17 cellular contexts compared by ENCODE assay signal in the genomic region with DNA sequence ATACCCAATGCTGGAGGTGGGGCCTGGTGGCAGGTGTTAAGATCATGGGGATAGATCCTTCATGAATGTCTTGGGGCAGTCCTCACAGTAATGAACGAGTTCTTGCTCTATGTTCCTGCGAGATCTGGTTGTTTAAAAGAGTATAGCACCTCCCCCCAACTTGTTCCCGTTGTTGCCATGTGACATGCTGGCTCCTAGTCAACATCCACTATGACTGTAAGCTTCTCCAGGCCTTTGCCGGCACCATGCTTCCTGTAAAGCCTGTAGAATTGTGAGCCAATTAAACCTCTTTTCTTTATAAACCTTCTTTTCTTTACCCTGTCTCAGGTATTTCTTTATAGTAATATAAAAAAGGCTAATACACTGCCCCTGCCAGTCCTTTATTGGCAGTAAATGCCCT. TPM values are rescaled to one million over a fixed set of nuclear protein-coding genes. Genes with fewer than 3 reads are reported as not detected.
DNase-seq lines count a peak whose midpoint lies in the region; ATAC-seq and TF ChIP-seq lines count a peak whose summit lies in the region.
"Had no signal": no experiment of that assay in that cellular context is flagged by ENCODE, and none has a peak within 500 bp of the region (broad histone marks: within the 10 kb centered on the region; RNA-seq: fewer than 3 reads in every experiment).

No MANE protein-coding gene starts in this region.

- H3K36me3 Mint-ChIP-seq in WTC11: peaks cover 19% of the 10 kb centered on the region

- TF ChIP-seq EP300 in esophagus muscularis mucosa (IDR thresholded peaks at IDR 0.05): no peak

- DNase-seq in WTC11 (ENCODE audit: low spot score) (no peak), esophagus muscularis mucosa (ENCODE audit: extremely low spot score) (no peak), left lung (peak in 1 of 2 donors; percentile 3), NOMO-1 treated with DMSO at 0.1 percent for 48 hours (lab: John Stamatoyannopoulos, UW; ENCODE audit: unreplicated experiment) (no peak)
- no peak for DNase-seq in activated T-cell treated with anti-CD3 and anti-CD28 coated beads, Interleukin-2, amount 50 U/mL, for 1 hour
- DNase-seq: activated CD4-positive, alpha-beta T cell treated with anti-CD3 and anti-CD28 coated beads for 48 hours; activated T-cell treated with anti-CD3 and anti-CD28 coated beads for 4 hours; endodermal cell; KG1; kidney; NCI-H1105 treated with DMSO at 0.1 percent for 48 hours; NCI-H226 had no signal

- peak overlapping the region in 1 of 3 donors; percentile 57 for H3K9ac ChIP-seq in skeletal muscle tissue (ENCODE audit: low read depth in 1 of 3, low read length in 3 of 3)
- H3K9ac ChIP-seq: parathyroid adenoma had no signal

- H3K36me3 ChIP-seq in esophagus muscularis mucosa (peaks cover 5 to 21% (median 19%) of the 10 kb centered on the region in 4 donors), left lung (peaks cover 0 to 21% of the 10 kb centered on the region in 2 donors), skeletal muscle tissue (ENCODE audit: control insufficient read depth in 3 of 3, insufficient read depth in 3 of 3, low read length in 3 of 3) (peaks cover 5 to 14% (median 10%) of the 10 kb centered on the region in 3 donors)

- POLR2A ChIA-PET in WTC11 (lab: Charles Lee): no interaction called here

- CTCF ChIA-PET in WTC11 (lab: Charles Lee): interaction anchor here (1.7 kb wide), 1 partner anchor 43 kb away, joined by 10 read pairs; no protein-coding TSS in a partner anchor

- WGBS in esophagus muscularis mucosa: 14% methylated on average over 4 of the region's 4 CpGs

- ATAC-seq in WTC11 (no peak), left lung (peak; percentile 61), GM18519 (IDR thresholded peaks at IDR 0.05; ENCODE audit: low FRiP score, unreplicated experiment) (no peak), HG03439 (IDR thresholded peaks at IDR 0.05; ENCODE audit: unreplicated experiment) (no peak)
- ATAC-seq: activated naive CD4-positive, alpha-beta T cell treated with anti-CD3 and anti-CD28 coated beads, Interleukin-2, amount 50 U/mL, for 72 hours had no signal

- H3K9me3 ChIP-seq in esophagus muscularis mucosa (no peaks in the 10 kb centered on the region), left lung (no peaks in the 10 kb centered on the region), skeletal muscle tissue (ENCODE audit: control insufficient read depth in 3 of 3, low read length in 3 of 3) (no peaks in the 10 kb centered on the region)

- intact Hi-C loops in esophagus muscularis mucosa (cut with DNase I) (no loop called here), left lung (cut with DNase I) (no loop called here)

- H3K4me3 Mint-ChIP-seq in WTC11: no peak overlapping the region
- H3K4me3 Mint-ChIP-seq: endodermal cell had no signal

- H3K27me3 ChIP-seq in esophagus muscularis mucosa (no peaks in the 10 kb centered on the region), left lung (no peaks in the 10 kb centered on the region), skeletal muscle tissue (ENCODE audit: control insufficient read depth in 3 of 3, insufficient read depth in 3 of 3, low read length in 3 of 3) (no peaks in the 10 kb centered on the region)

- peaks cover 18 to 24% (median 23%) of the 10 kb centered on the region in 4 donors for H3K4me1 ChIP-seq in esophagus muscularis mucosa
- H3K4me1 ChIP-seq in left lung: peaks cover 8 to 17% of the 10 kb centered on the region in 2 donors
- H3K4me1 ChIP-seq in skeletal muscle tissue (ENCODE audit: control insufficient read depth in 3 of 3, insufficient read depth in 3 of 3, low read length in 3 of 3): peaks cover 23 to 27% (median 27%) of the 10 kb centered on the region in 3 donors

- H3K27me3 Mint-ChIP-seq in WTC11 (ENCODE audit: low read depth): no peaks in the 10 kb centered on the region

- TF ChIP-seq POLR2A in esophagus muscularis mucosa (IDR thresholded peaks at IDR 0.05; ENCODE audit: low read depth): no peak

- no peak overlapping the region for H3K4me3 ChIP-seq in esophagus muscularis mucosa
- no peak overlapping the region for H3K4me3 ChIP-seq in left lung
- H3K4me3 ChIP-seq in skeletal muscle tissue (ENCODE audit: low read length in 3 of 3): peak overlapping the region in 1 of 3 donors; percentile 40

- peaks cover 4% of the 10 kb centered on the region; the same call in 1 of the 2 replicates for H3K9me3 Mint-ChIP-seq in WTC11
- H3K9me3 Mint-ChIP-seq: activated naive CD4-positive, alpha-beta T cell treated with anti-CD3 and anti-CD28 coated beads, Interleukin-2, amount 50 U/mL, for 72 hours had no signal

- H3K27ac Mint-ChIP-seq in WTC11: peak overlapping the region; percentile 65; the same call in 1 of the 2 replicates

- H3K27ac ChIP-seq in esophagus muscularis mucosa (replicated peaks in 1 of 4) (peak overlapping the region; percentile 36 to 71 (median 40)), left lung (peak overlapping the region in 1 of 2 donors; percentile 37), skeletal muscle tissue (ENCODE audit: low read depth, low read length) (peak overlapping the region; percentile 49)
- H3K27ac ChIP-seq: parathyroid adenoma had no signal

- TF ChIP-seq CTCF in WTC11 (IDR thresholded peaks at IDR 0.05) (no peak), esophagus muscularis mucosa (IDR thresholded peaks at IDR 0.05) (no peak), left lung (IDR thresholded peaks at IDR 0.05) (no peak)

- no peaks in the 10 kb centered on the region for H3K4me1 Mint-ChIP-seq in WTC11

TF ChIP-seq in WTC11, 78 proteins besides CTCF, POLR2A, EP300 and RAD21 (continues in another document):
- TF ChIP-seq, protein P1, sequence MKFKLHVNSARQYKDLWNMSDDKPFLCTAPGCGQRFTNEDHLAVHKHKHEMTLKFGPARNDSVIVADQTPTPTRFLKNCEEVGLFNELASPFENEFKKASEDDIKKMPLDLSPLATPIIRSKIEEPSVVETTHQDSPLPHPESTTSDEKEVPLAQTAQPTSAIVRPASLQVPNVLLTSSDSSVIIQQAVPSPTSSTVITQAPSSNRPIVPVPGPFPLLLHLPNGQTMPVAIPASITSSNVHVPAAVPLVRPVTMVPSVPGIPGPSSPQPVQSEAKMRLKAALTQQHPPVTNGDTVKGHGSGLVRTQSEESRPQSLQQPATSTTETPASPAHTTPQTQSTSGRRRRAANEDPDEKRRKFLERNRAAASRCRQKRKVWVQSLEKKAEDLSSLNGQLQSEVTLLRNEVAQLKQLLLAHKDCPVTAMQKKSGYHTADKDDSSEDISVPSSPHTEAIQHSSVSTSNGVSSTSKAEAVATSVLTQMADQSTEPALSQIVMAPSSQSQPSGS (CRISPR knock-in tag; IDR thresholded peaks at IDR 0.05; ENCODE audit: borderline replicate concordance, low read depth): no peak
- TF ChIP-seq, protein P2, sequence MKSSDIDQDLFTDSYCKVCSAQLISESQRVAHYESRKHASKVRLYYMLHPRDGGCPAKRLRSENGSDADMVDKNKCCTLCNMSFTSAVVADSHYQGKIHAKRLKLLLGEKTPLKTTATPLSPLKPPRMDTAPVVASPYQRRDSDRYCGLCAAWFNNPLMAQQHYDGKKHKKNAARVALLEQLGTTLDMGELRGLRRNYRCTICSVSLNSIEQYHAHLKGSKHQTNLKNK (CRISPR knock-in tag; IDR thresholded peaks at IDR 0.05): no peak
- TF ChIP-seq, protein P3, sequence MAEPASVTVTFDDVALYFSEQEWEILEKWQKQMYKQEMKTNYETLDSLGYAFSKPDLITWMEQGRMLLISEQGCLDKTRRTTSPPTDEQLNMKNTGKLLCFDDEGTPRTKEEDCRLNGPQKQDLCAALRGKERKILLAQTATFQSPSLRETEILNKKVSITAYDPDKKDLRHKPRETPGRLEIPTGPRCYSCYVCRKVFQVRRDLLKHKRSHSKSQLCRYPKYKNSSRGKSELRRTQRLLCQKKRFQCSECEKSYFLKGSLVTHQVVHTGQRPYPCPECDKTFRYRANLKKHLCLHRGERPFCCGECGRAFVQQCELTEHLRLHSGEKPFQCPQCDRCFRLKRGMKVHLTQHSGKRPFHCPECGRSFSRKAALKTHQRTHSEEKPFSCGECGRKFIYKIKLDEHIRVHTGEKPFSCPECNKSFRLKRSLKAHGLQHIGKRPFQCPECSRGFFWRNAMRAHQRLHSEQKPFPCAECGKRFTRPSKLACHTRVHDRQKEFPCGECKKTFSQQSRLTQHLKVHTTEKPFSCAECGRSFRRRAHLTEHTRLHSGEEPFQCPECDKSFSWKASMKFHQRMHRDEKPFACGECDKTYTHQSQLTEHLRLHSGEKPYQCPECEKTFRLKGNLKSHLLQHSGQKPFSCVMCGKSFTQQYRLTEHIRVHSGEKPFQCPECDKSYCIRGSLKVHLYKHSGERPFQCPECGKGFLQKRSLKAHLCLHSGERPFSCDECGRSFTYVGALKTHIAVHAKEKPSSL (CRISPR knock-in tag; conservative IDR thresholded peaks at IDR 0.05): no peak
- TF ChIP-seq, protein P4, sequence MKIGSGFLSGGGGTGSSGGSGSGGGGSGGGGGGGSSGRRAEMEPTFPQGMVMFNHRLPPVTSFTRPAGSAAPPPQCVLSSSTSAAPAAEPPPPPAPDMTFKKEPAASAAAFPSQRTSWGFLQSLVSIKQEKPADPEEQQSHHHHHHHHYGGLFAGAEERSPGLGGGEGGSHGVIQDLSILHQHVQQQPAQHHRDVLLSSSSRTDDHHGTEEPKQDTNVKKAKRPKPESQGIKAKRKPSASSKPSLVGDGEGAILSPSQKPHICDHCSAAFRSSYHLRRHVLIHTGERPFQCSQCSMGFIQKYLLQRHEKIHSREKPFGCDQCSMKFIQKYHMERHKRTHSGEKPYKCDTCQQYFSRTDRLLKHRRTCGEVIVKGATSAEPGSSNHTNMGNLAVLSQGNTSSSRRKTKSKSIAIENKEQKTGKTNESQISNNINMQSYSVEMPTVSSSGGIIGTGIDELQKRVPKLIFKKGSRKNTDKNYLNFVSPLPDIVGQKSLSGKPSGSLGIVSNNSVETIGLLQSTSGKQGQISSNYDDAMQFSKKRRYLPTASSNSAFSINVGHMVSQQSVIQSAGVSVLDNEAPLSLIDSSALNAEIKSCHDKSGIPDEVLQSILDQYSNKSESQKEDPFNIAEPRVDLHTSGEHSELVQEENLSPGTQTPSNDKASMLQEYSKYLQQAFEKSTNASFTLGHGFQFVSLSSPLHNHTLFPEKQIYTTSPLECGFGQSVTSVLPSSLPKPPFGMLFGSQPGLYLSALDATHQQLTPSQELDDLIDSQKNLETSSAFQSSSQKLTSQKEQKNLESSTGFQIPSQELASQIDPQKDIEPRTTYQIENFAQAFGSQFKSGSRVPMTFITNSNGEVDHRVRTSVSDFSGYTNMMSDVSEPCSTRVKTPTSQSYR (CRISPR knock-in tag; IDR thresholded peaks at IDR 0.05): no peak
- TF ChIP-seq JUN (CRISPR knock-in tag; IDR thresholded peaks at IDR 0.05) (no peak), ZNF416 (CRISPR knock-in tag; IDR thresholded peaks at IDR 0.05) (no peak)

RNA-seq across cellular contexts. Expression of gene RANBP10, which starts 33.3 kb away (rescaled TPM):
- total RNA-seq in WTC11 (2021): 14.0 to 16.9 TPM (median 16.1 TPM) in 3 replicates
- total RNA-seq in esophagus muscularis mucosa: 10 to 100 TPM in 2 of 4 donors, 1 to 10 TPM in 2; 5.8 to 12.2 (median 8.6) TPM
- 10 to 100 TPM; 16.8 to 18.0 TPM for total RNA-seq in left lung
- total RNA-seq in skeletal muscle tissue: 4.7 TPM

RNA-seq across cellular contexts. Expression of gene TSNAXIP1, which starts 33.6 kb away (rescaled TPM):
- total RNA-seq in WTC11 (2021): 0.41 to 1.7 TPM (median 0.48 TPM) in 3 replicates
- 1 to 10 TPM in 3 of 4 donors, under 1 TPM in 1; 0.83 to 2.2 (median 1.1) TPM for total RNA-seq in esophagus muscularis mucosa
- total RNA-seq in left lung: 1 to 10 TPM in 1 of 2 donors, under 1 TPM in 1; 0.52 to 4.4 TPM
- total RNA-seq in skeletal muscle tissue: 0.52 TPM

RNA-seq across cellular contexts. Expression of gene GFOD2, which starts 54.0 kb away (rescaled TPM):
- total RNA-seq in WTC11 (2021): 19.3 to 29.5 TPM (median 22.8 TPM) in 3 replicates
- 10 to 100 TPM in 3 of 4 donors, 1 to 10 TPM in 1; 9.1 to 24.2 (median 20.8) TPM for total RNA-seq in esophagus muscularis mucosa
- 10 to 100 TPM; 13.7 to 18.6 TPM for total RNA-seq in left lung
- total RNA-seq in skeletal muscle tissue: 12.5 TPM
